1 cellular context compared by ENCODE assay signal in genomic region chr5:154646841-154647759, GRCh38.
TF ChIP-seq lines count a peak whose summit lies in the region.

No MANE protein-coding gene starts in this region.

TF ChIP-seq in WTC11, 78 proteins besides CTCF, POLR2A, EP300 and RAD21 (continued from another document):
- no peak for TF ChIP-seq E2F4 (CRISPR knock-in tag; IDR thresholded peaks at IDR 0.05; ENCODE audit: borderline replicate concordance, low read depth)
- peak; percentile 78 for TF ChIP-seq USF2 (CRISPR knock-in tag; IDR thresholded peaks at IDR 0.05)
- TF ChIP-seq ZBTB21 (CRISPR knock-in tag; IDR thresholded peaks at IDR 0.05; ENCODE audit: borderline replicate concordance), result no peak
- no peak for TF ChIP-seq ATF2 (CRISPR knock-in tag; IDR thresholded peaks at IDR 0.05; ENCODE audit: borderline replicate concordance, low read depth)
- peak; percentile 52; the same call in 1 of the 2 replicates for TF ChIP-seq MAX (CRISPR knock-in tag; IDR thresholded peaks at IDR 0.05)
- no peak for TF ChIP-seq E2F1 (CRISPR knock-in tag; IDR thresholded peaks at IDR 0.05)
- no peak for TF ChIP-seq ZNF532 (CRISPR knock-in tag; IDR thresholded peaks at IDR 0.05; ENCODE audit: borderline replicate concordance)
- no peak for TF ChIP-seq ZNF317 (CRISPR knock-in tag; IDR thresholded peaks at IDR 0.05; ENCODE audit: borderline replicate concordance, low read depth)
- TF ChIP-seq KAT7 (CRISPR knock-in tag; IDR thresholded peaks at IDR 0.05; ENCODE audit: borderline replicate concordance), result no peak
- no peak for TF ChIP-seq MLX (CRISPR knock-in tag; IDR thresholded peaks at IDR 0.05)
TF ChIP-seq in WTC11: peak in this region for 5.
